In the genomic region with DNA sequence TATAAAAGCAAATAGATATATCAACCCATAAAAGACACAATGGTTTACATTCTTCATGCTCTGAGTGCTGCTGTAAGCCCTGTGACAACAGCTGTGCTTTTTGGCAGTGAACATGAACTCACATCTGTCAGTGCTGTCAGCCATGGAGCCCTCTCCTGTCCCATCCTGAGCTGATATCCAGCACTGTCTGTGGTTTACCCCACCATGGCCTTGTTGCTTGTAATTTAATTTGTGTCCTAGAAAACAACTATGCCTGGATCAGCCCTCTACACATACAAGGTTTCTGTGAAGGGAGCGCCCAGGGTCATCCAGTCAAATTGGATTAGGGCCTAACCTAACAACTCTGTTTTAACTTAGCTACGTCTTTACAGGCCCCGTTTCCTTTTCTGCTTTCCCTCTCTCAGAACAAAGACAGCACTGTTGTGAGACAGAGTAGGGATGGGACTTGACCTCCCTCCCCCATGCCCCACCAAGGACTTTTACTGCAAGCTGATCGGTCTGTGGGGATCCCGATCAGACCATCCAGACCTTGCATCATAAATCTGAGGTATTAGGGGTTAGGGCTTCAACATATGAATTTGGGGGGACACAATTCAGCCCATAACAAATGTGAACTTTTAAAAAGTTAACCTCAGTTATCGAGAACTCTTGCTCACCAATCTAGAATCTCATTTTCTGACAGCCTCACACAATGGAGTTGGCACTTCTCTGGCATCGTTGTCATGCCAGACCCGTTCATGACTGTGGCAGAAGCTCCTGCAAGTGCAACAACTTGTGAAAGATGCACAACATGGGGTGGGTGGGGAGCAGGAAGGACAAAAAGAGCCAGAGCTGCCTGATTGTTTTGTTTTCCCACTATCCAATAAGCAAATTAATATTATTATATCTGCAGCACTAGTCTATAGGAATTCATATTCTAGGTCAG, we compare ENCODE assay signal across 1 cellular context.
TF ChIP-seq lines count a peak whose summit lies in the region.

No MANE protein-coding gene starts in this region.

TF ChIP-seq in SK-N-SH, 30 proteins besides CTCF, POLR2A, EP300 and RAD21 (continued from another document):
- TF ChIP-seq MEF2A (IDR thresholded peaks at IDR 0.05; ENCODE audit: borderline replicate concordance, low read depth), result no peak
- no peak for TF ChIP-seq FOSL2 (IDR thresholded peaks at IDR 0.05; ENCODE audit: borderline replicate concordance, low read depth)
- TF ChIP-seq POLR2AphosphoS5 (IDR thresholded peaks at IDR 0.05; ENCODE audit: low read depth, low read length), result no peak
- no peak for TF ChIP-seq TAF1 (IDR thresholded peaks at IDR 0.05; ENCODE audit: borderline replicate concordance, low read depth, low read length)
- peak; percentile 63 for TF ChIP-seq CHD2 (IDR thresholded peaks at IDR 0.05; ENCODE audit: low read length, partially characterized antibody)
- TF ChIP-seq, protein P1, sequence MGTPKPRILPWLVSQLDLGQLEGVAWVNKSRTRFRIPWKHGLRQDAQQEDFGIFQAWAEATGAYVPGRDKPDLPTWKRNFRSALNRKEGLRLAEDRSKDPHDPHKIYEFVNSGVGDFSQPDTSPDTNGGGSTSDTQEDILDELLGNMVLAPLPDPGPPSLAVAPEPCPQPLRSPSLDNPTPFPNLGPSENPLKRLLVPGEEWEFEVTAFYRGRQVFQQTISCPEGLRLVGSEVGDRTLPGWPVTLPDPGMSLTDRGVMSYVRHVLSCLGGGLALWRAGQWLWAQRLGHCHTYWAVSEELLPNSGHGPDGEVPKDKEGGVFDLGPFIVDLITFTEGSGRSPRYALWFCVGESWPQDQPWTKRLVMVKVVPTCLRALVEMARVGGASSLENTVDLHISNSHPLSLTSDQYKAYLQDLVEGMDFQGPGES (IDR thresholded peaks at IDR 0.05; ENCODE audit: low read depth, low read length), result no peak
- TF ChIP-seq RXRA (IDR thresholded peaks at IDR 0.05; ENCODE audit: borderline replicate concordance, low read depth), result no peak
